8 cellular contexts compared by ENCODE assay signal in genomic region chr17:4263282-4264215, GRCh38. TPM values are rescaled to one million over a fixed set of nuclear protein-coding genes. Genes with fewer than 3 reads are reported as not detected.
A peak's percentile ranks its signal among the peaks of the same experiment; 100 is the strongest.
DNase-seq lines count a peak whose midpoint lies in the region; ATAC-seq, FAIRE-seq and TF ChIP-seq lines count a peak whose summit lies in the region.

Gene ANKFY1, minus strand, starts transcription at chr17:4263979. Its CDS starts 38 bp downstream, at chr17:4263941.

- no peak for TF ChIP-seq EP300 in gastroesophageal sphincter (IDR thresholded peaks at IDR 0.05)

- H3K27ac ChIP-seq in gastroesophageal sphincter (peak within 1 kb of the TSS; percentile 56 to 91 (median 88)), neutrophil (peak within 1 kb of the TSS; percentile 88)

- H3K27me3 ChIP-seq in gastroesophageal sphincter (no peaks in the 10 kb centered on the region), neutrophil (no peaks in the 10 kb centered on the region)

- peak within 1 kb of the TSS; percentile 83 for H3K27ac Mint-ChIP-seq in activated naive CD4-positive, alpha-beta T cell treated with anti-CD3 and anti-CD28 coated beads for 36 hours

- peak; percentile 97 for ATAC-seq in gastroesophageal sphincter

- H3K36me3 ChIP-seq in gastroesophageal sphincter (peaks cover 0 to 32% of the 10 kb centered on the region in 2 donors), neutrophil (peaks cover 6% of the 10 kb centered on the region)

- FAIRE-seq in G401.6 (lab: Jason Lieb, UNC), result peak; percentile 83

- CTCF ChIA-PET in HEK293T (lab: Yijun Ruan, JAX), result no interaction called here
- CTCF ChIA-PET in activated naive CD4-positive, alpha-beta T cell treated with anti-CD3 and anti-CD28 coated beads for 36 hours (lab: Charles Lee), result no interaction called here

- TF ChIP-seq POLR2A in NB4 (IDR thresholded peaks at IDR 0.05; ENCODE audit: extremely low read depth, insufficient read length), result peak; percentile 50
- peak; percentile 48 to 51 for TF ChIP-seq POLR2A in gastroesophageal sphincter (IDR thresholded peaks at IDR 0.05)

- intact Hi-C loops in activated naive CD4-positive, alpha-beta T cell treated with anti-CD3 and anti-CD28 coated beads for 36 hours (cut with micrococcal nuclease), result loop anchor here (1.0 to 5.0 kb wide), 3 partner anchors 46 to 120 kb away; partner anchors contain the start of genes CYB5D2, UBE2G1 and ZZEF1

- H3K36me3 Mint-ChIP-seq in activated naive CD4-positive, alpha-beta T cell treated with anti-CD3 and anti-CD28 coated beads for 36 hours (ENCODE audit: low read depth), result peaks cover 16% of the 10 kb centered on the region

- WGBS in gastroesophageal sphincter (ENCODE audit: low coverage in 1 of 2), 2 donors, result 0% methylated on average over 3 to 21 of the region's 85 CpGs

- TF ChIP-seq CTCF in NB4 (IDR thresholded peaks at IDR 0.05; ENCODE audit: low read depth, low read length) (no peak), gastroesophageal sphincter (IDR thresholded peaks at IDR 0.05) (peak in 3 of 4 experiments; percentile 13 to 54 (median 37)), neutrophil (IDR thresholded peaks at IDR 0.05) (peak; percentile 54), subcutaneous adipose tissue (IDR thresholded peaks at IDR 0.05; ENCODE audit: low read depth) (no peak)

- peak within 1 kb of the TSS; percentile 79 for H3K4me3 ChIP-seq in NB4 (ENCODE audit: low read depth, low read length)
- H3K4me3 ChIP-seq in gastroesophageal sphincter, result peak within 1 kb of the TSS; percentile 80 to 100
- H3K4me3 ChIP-seq in neutrophil (ENCODE audit: low read depth in 1 of 2, low read length in 1 of 2), result peak within 1 kb of the TSS; percentile 83 to 98

- H3K9me3 ChIP-seq in gastroesophageal sphincter (peaks cover 0 to 10% (median 0%) of the 10 kb centered on the region in 3 donors), neutrophil (no peaks in the 10 kb centered on the region)

- DNase-seq in HEK293T (ENCODE audit: extremely low spot score) (peak; percentile 99), NB4 (ENCODE audit: low read depth) (peak; percentile 89), SK-N-DZ (ENCODE audit: low spot score) (peak; percentile 96)
- DNase-seq in activated naive CD4-positive, alpha-beta T cell treated with anti-CD3 and anti-CD28 coated beads for 36 hours, result peak; percentile 99

- peaks cover 8% of the 10 kb centered on the region for H3K9me3 Mint-ChIP-seq in activated naive CD4-positive, alpha-beta T cell treated with anti-CD3 and anti-CD28 coated beads for 36 hours

- H3K4me1 ChIP-seq in gastroesophageal sphincter (peaks cover 0 to 36% (median 17%) of the 10 kb centered on the region in 3 donors), neutrophil (ENCODE audit: control insufficient read depth in 1 of 2, insufficient read depth in 1 of 2, low read depth in 1 of 2, low read length in 1 of 2) (peaks cover 26 to 30% of the 10 kb centered on the region in 2 experiments)

- H3K4me1 Mint-ChIP-seq in activated naive CD4-positive, alpha-beta T cell treated with anti-CD3 and anti-CD28 coated beads for 36 hours (ENCODE audit: low read depth), result peaks cover 34% of the 10 kb centered on the region

- POLR2A ChIA-PET in HEK293T (lab: Yijun Ruan, JAX), result interaction anchor here (0.6 to 1.8 kb wide), 6 partner anchors 11 to 69 kb away, joined by 3 to 8 read pairs (median 4); no protein-coding TSS in a partner anchor

- H3K27me3 Mint-ChIP-seq in activated naive CD4-positive, alpha-beta T cell treated with anti-CD3 and anti-CD28 coated beads for 36 hours (ENCODE audit: low read depth), result no peaks in the 10 kb centered on the region

- H3K4me3 Mint-ChIP-seq in activated naive CD4-positive, alpha-beta T cell treated with anti-CD3 and anti-CD28 coated beads for 36 hours, result peak within 1 kb of the TSS; percentile 89

TF ChIP-seq in HEK293T, 16 proteins besides CTCF, POLR2A, EP300 and RAD21:
- TF ChIP-seq HDGF (IDR thresholded peaks at IDR 0.05; ENCODE audit: borderline replicate concordance) (no peak), FOXA1 (IDR thresholded peaks at IDR 0.05) (no peak), FOXK2 (IDR thresholded peaks at IDR 0.05) (no peak), SP1 (IDR thresholded peaks at IDR 0.05) (peak; percentile 92), ELF4 (IDR thresholded peaks at IDR 0.05) (no peak), FOXM1 (IDR thresholded peaks at IDR 0.05; ENCODE audit: borderline replicate concordance) (no peak), ARNT (IDR thresholded peaks at IDR 0.05) (no peak), ZNF384 (IDR thresholded peaks at IDR 0.05) (no peak), L3MBTL2 (conservative IDR thresholded peaks at IDR 0.05) (peak; percentile 68), NFRKB (IDR thresholded peaks at IDR 0.05) (no peak), TARDBP (IDR thresholded peaks at IDR 0.05) (no peak), LEF1 (IDR thresholded peaks at IDR 0.05; ENCODE audit: borderline replicate concordance) (peak; percentile 14; the same call in 1 of the 2 replicates)

RNA-seq across cellular contexts. Expression of gene ANKFY1, which starts in this region (rescaled TPM):
- 15.3 and 23.8 TPM in 2 replicates for polyA plus RNA-seq in SK-N-DZ (2014; cell fraction: cytosol; rRNA removed)
- 62.4 and 122 TPM in 2 replicates for polyA plus RNA-seq in SK-N-DZ (2014; cell fraction: nucleus; rRNA removed)
- total RNA-seq in activated naive CD4-positive, alpha-beta T cell treated with anti-CD3 and anti-CD28 coated beads for 36 hours, result 10 to 100 TPM; 36.6 to 37.4 TPM
- total RNA-seq in gastroesophageal sphincter (10 to 100 TPM; 22.4 to 46.4 (median 40.2) TPM), subcutaneous adipose tissue (10 to 100 TPM; 36.8 to 55.0 (median 40.9) TPM)

Comparison
In these comparisons a context has a peak if more than half of its experiments do, and no peak if none do; other contexts are left out.
1. Peak in every context shown above with its lines: DNase-seq, ATAC-seq, H3K4me3 ChIP-seq and H3K27ac ChIP-seq.
2. CTCF ChIP-seq: peak in gastroesophageal sphincter (3 of 4) and neutrophil (single experiment); none in NB4 (single experiment) and subcutaneous adipose tissue (single experiment).